ENCODE assay signal across 10 cellular contexts in the genomic region with DNA sequence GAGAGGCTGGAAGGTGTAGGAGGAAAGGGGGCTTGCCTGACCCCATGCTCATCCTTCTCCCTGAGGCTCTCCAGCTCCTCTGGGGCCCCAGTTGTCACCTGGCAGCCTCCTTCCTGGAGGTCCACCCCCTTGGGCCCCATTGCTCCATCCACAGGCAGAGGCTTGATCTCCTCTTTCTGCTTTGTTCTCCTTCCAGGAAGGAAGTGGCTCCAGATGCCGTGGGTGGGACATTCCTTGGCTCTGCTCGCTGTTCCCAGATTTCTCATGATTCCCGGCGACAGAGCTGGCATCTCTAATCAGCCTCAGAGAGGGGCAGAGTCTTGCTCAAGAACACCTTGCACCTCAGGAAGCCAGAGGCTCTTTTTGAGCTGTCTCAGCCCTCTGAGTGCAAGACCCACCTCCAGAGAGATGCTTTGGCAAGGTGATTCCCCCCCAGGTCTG. TPM values are rescaled to one million over a fixed set of nuclear protein-coding genes. Genes with fewer than 3 reads are reported as not detected.
DNase-seq lines count a peak whose midpoint lies in the region; ATAC-seq and TF ChIP-seq lines count a peak whose summit lies in the region.
"Had no signal": no experiment of that assay in that cellular context is flagged by ENCODE, and none has a peak within 500 bp of the region (broad histone marks: within the 10 kb centered on the region; RNA-seq: fewer than 3 reads in every experiment).

No MANE protein-coding gene starts in this region.

- POLR2A ChIA-PET in T-cell (lab: Charles Lee) = interaction anchor here in 1 of 2 donors (0.7 kb wide), 1 partner anchor 103 kb away, joined by 3 read pairs; no protein-coding TSS in a partner anchor

- no peak for TF ChIP-seq CTCF in sigmoid colon (IDR thresholded peaks at IDR 0.05)

- no peaks in the 10 kb centered on the region for H3K27me3 ChIP-seq in sigmoid colon

- WGBS in sigmoid colon, 2 donors = 5 to 24% methylated on average over 4 of the region's 4 CpGs

- peaks cover 87 to 97% (median 94%) of the 10 kb centered on the region in 3 donors for H3K4me1 Mint-ChIP-seq in T-cell

- H3K4me1 ChIP-seq in sigmoid colon = peaks cover 0 to 79% (median 70%) of the 10 kb centered on the region in 4 donors

- no peaks in the 10 kb centered on the region for H3K36me3 Mint-ChIP-seq in T-cell

- TF ChIP-seq EP300 in sigmoid colon (IDR thresholded peaks at IDR 0.05) = peak in 2 of 4 donors; percentile 9 to 74

- CTCF ChIA-PET in T-cell (lab: Charles Lee) = interaction anchor here (0.6 to 2.3 kb wide), 4 partner anchors 23 to 152 kb away, joined by 3 to 8 read pairs (median 3); no protein-coding TSS in a partner anchor

- DNase-seq in COLO829 (ENCODE audit: low spot score) (peak; percentile 42), T-cell (no peak), fibroblast of peridontal ligament (ENCODE audit: extremely low read depth) (peak; percentile 55), sigmoid colon (peak; percentile 81), GDM1 (lab: John Stamatoyannopoulos, UW) (no peak), T1000 (lab: John Stamatoyannopoulos, UW) (no peak)
- DNase-seq: NCI-H1694; stimulated activated CD4-positive, alpha-beta T cell treated with anti-CD3 and anti-CD28 coated beads, Interleukin-12 subunit alpha, Interleukin-12 subunit beta, amount 100 ng/mL, for 4 hours had no signal

- ATAC-seq in T-cell (replicated peaks in 1 of 4) = no peak
- ATAC-seq in GM21825 (IDR thresholded peaks at IDR 0.05; ENCODE audit: unreplicated experiment) = no peak
- no peak for ATAC-seq in HG03571 (IDR thresholded peaks at IDR 0.05; ENCODE audit: unreplicated experiment)

- H3K36me3 ChIP-seq in sigmoid colon = no peaks in the 10 kb centered on the region

- H3K27ac ChIP-seq in sigmoid colon = peak overlapping the region; percentile 45 to 89 (median 84)

- peak overlapping the region; percentile 62 to 68 for H3K27ac Mint-ChIP-seq in T-cell

- TF ChIP-seq POLR2A in sigmoid colon (IDR thresholded peaks at IDR 0.05) = no peak

- intact Hi-C loops in sigmoid colon (cut with DNase I) = loop anchor here (5.0 kb wide), 1 partner anchor 554 kb away; the partner anchor contains the start of gene PSMD3

- H3K9me3 Mint-ChIP-seq in T-cell = no peaks in the 10 kb centered on the region

- no peak overlapping the region for H3K4me3 ChIP-seq in sigmoid colon

- H3K4me3 Mint-ChIP-seq in T-cell = peak overlapping the region in 1 of 3 donors; percentile 58

- no peaks in the 10 kb centered on the region for H3K9me3 ChIP-seq in sigmoid colon

- no peaks in the 10 kb centered on the region for H3K27me3 Mint-ChIP-seq in T-cell

RNA-seq across cellular contexts. Expression of gene CCR7, which starts 28.5 kb away (rescaled TPM):
- total RNA-seq in T-cell = 100 to 1,000 TPM; 173 to 438 (median 340) TPM
- total RNA-seq in sigmoid colon = not detected
- polyA plus RNA-seq in sigmoid colon = 10 to 100 TPM in 1 of 3 donors, not detected in 2; 73.5 TPM

RNA-seq across cellular contexts. Expression of gene TNS4, which starts 35.3 kb away (rescaled TPM):
- total RNA-seq in T-cell (1 to 10 TPM in 2 of 5 donors, under 1 TPM in 3; 0.55 to 3.7 (median 0.66) TPM), sigmoid colon (not detected)
- 1 to 10 TPM; 1.2 to 6.9 (median 1.8) TPM for polyA plus RNA-seq in sigmoid colon

Comparison
In these comparisons a context has a peak if more than half of its experiments do, and no peak if none do; other contexts are left out.
1. DNase-seq: peak in COLO829 (single experiment), fibroblast of peridontal ligament (single experiment) and sigmoid colon (single experiment); none in T-cell (0 of 34), GDM1 (single experiment) and T1000 (single experiment).
2. RNA of gene CCR7, which starts 28.5 kb away (total RNA-seq): 173 to 438 TPM in T-cell; not detected in sigmoid colon; every median in the first group is over 100 times any median in the second.